Comparison of ENCODE assay signal across 25 cellular contexts in the genomic region with DNA sequence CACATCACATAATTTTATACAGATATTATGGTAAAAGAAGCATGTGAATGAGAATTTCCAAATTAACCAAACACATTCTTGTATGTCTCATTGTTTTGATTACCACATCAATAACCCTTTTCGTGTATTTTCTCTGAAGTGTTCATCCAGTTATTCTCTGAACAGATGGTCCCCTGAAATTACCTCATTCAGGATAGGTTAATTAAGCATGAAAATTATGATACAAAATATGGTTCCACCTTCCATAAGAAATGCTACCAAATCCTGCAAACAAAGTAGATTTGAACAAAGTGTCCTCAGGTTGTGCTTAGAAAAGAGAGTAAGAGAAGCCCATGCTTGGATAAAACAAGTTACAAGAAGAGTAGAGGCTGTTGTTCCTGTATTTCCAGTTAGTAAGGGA.
DNase-seq lines count a peak whose midpoint lies in the region; ATAC-seq, FAIRE-seq and TF ChIP-seq lines count a peak whose summit lies in the region.
"Had no signal": no experiment of that assay in that cellular context is flagged by ENCODE, and none has a peak within 500 bp of the region (broad histone marks: within the 10 kb centered on the region; RNA-seq: fewer than 3 reads in every experiment).

No MANE protein-coding gene starts in this region.

- H3K4me1 ChIP-seq in GM23338 (ENCODE audit: insufficient read depth) (no peaks in the 10 kb centered on the region), K562 (replicated peaks in 1 of 2; ENCODE audit: control insufficient read depth in 2 of 2, insufficient read depth in 2 of 2, low read length in 2 of 2) (no peaks in the 10 kb centered on the region), smooth muscle cell (ENCODE audit: low read depth) (no peaks in the 10 kb centered on the region)
- H3K4me1 ChIP-seq: A549 had no signal

- H3K9ac ChIP-seq in K562 (ENCODE audit: insufficient read depth in 1 of 2, low read depth in 2 of 2, low read length in 2 of 2) (no peak overlapping the region), smooth muscle cell (ENCODE audit: low read depth) (no peak overlapping the region)

- no peaks in the 10 kb centered on the region for H3K9me1 ChIP-seq in K562 (ENCODE audit: control insufficient read depth, insufficient read depth, low read length)

- TF ChIP-seq EP300 in K562 (IDR thresholded peaks at IDR 0.05; ENCODE audit: low read length), result no peak

- H3K79me2 ChIP-seq in GM23338 (replicated peaks; ENCODE audit: insufficient read depth) (no peaks in the 10 kb centered on the region), K562 (ENCODE audit: control insufficient read depth, insufficient read depth, low read length) (no peaks in the 10 kb centered on the region), smooth muscle cell (ENCODE audit: low read depth) (no peaks in the 10 kb centered on the region)

- H2AFZ ChIP-seq in GM23338 (0 out of 2 replicates have a peak overlapping the region, but pooled peaks have one; percentile 3), K562 (ENCODE audit: low read depth, low read length) (0 out of 2 replicates have a peak overlapping the region, but pooled peaks have one; percentile 35), smooth muscle cell (ENCODE audit: low read depth) (no peak overlapping the region)

- no peaks in the 10 kb centered on the region for H3F3A ChIP-seq in GM23338 (replicated peaks; ENCODE audit: low read depth)
- no peaks in the 10 kb centered on the region for H3F3A ChIP-seq in smooth muscle cell (ENCODE audit: low read depth)

- no peak for TF ChIP-seq RAD21 in K562 (CRISPR knock-in tag; conservative IDR thresholded peaks at IDR 0.05 in 1 of 2, IDR thresholded peaks at IDR 0.05 in 1 of 2)

- H3K4me3 Mint-ChIP-seq in GM23338, result no peak overlapping the region
- H3K4me3 Mint-ChIP-seq: CD4-positive, alpha-beta memory T cell; T-helper 2 cell treated with Interferon-gamma antibody and Interleukin-4, amounts not matched to agents 5 μg/mL and 100 μg/mL, for 36 hours had no signal

- no peaks in the 10 kb centered on the region for H3K36me3 ChIP-seq in GM23338 (ENCODE audit: insufficient read depth)
- no peaks in the 10 kb centered on the region for H3K36me3 ChIP-seq in K562 (ENCODE audit: control insufficient read depth, insufficient read depth, low read length)
- H3K36me3 ChIP-seq in smooth muscle cell (ENCODE audit: low read depth), result no peaks in the 10 kb centered on the region
- H3K36me3 ChIP-seq: SJSA1 had no signal

- no peak for DNase-seq in GM23338 (ENCODE audit: low spot score)
- peak; percentile 68 for DNase-seq in NCI-H2171 treated with DMSO at 0.1 percent for 48 hours (lab: John Stamatoyannopoulos, UW)
- no peak for DNase-seq in K562 (ENCODE audit: extremely low read depth in 1 of 4, low spot score in 3 of 4)
- DNase-seq in smooth muscle cell (lab: John Stamatoyannopoulos, UW; ENCODE audit: unreplicated experiment), result no peak
- DNase-seq in NCI-H345 treated with DMSO at 0.1 percent for 48 hours (lab: John Stamatoyannopoulos, UW; ENCODE audit: unreplicated experiment), result no peak
- DNase-seq: CD4-positive, alpha-beta memory T cell; COR-L47; DMS79 treated with DMSO at 0.1 percent for 48 hours; H7; Karpas-422; NCI-H1105; NCI-H1436 treated with DMSO at 0.1 percent for 48 hours; NCI-H2029 treated with DMSO at 0.1 percent for 48 hours; NCI-H226; NCI-H526 treated with DMSO at 0.1 percent for 48 hours; Right ventricle myocardium superior; RPMI8226; T-helper 1 cell had no signal

- WGBS in K562 (ENCODE audit: insufficient coverage, low coverage, missing lambda C conversion rate), result 6% methylated on average over 1 of the region's 1 CpG
- WGBS in smooth muscle cell (ENCODE audit: low lambda C conversion rate), result 98% methylated on average over 1 of the region's 1 CpG

- H3K4me2 ChIP-seq in GM23338 (no peak overlapping the region), K562 (ENCODE audit: insufficient read depth, low read length) (no peak overlapping the region), smooth muscle cell (no peak overlapping the region)
- H3K4me2 ChIP-seq: A549 had no signal

- POLR2A ChIA-PET in K562 (lab: Yijun Ruan, JAX), result no interaction called here

- H3K9me3 ChIP-seq in K562 (replicated peaks; ENCODE audit: control insufficient read depth, insufficient read depth, low read depth, low read length), result no peaks in the 10 kb centered on the region
- H3K9me3 ChIP-seq in smooth muscle cell (replicated peaks; ENCODE audit: low read depth), result no peaks in the 10 kb centered on the region
- H3K9me3 ChIP-seq: A549, SJSA1 had no signal

- H3K27me3 Mint-ChIP-seq in GM23338 (ENCODE audit: insufficient read depth, low read depth, poor library complexity), result no peaks in the 10 kb centered on the region

- no peak overlapping the region for H3K27ac Mint-ChIP-seq in GM23338
- H3K27ac Mint-ChIP-seq: CD4-positive, alpha-beta memory T cell; T-helper 2 cell treated with Interferon-gamma antibody and Interleukin-4, amounts not matched to agents 5 μg/mL and 100 μg/mL, for 36 hours had no signal

- no TSS peak for BruUV-seq in K562 (replicated peaks; lab: Mats Ljungman, UMichigan)

- H3K4me3 ChIP-seq in GM23338 (no peak overlapping the region), K562 (no peak overlapping the region), smooth muscle cell (no peak overlapping the region)
- H3K4me3 ChIP-seq: A549, SJSA1 had no signal

- intact Hi-C loops in K562 (cut with micrococcal nuclease), result no loop called here

- in situ Hi-C loops in K562 (cut with MboI), result no loop called here

- H3K9me2 ChIP-seq in GM23338 (ENCODE audit: insufficient read depth), result no peaks in the 10 kb centered on the region

- no peaks in the 10 kb centered on the region for H4K20me1 ChIP-seq in GM23338 (replicated peaks; ENCODE audit: insufficient read depth)
- no peaks in the 10 kb centered on the region for H4K20me1 ChIP-seq in K562 (replicated peaks; ENCODE audit: control insufficient read depth, insufficient read depth, low read length)
- no peaks in the 10 kb centered on the region for H4K20me1 ChIP-seq in smooth muscle cell (ENCODE audit: low read depth)

- ATAC-seq in GM23338 (no peak), K562 (no peak), HG03196 (IDR thresholded peaks at IDR 0.05; ENCODE audit: unreplicated experiment) (no peak), GM21515 (IDR thresholded peaks at IDR 0.05; ENCODE audit: unreplicated experiment) (no peak)
- ATAC-seq: A549 had no signal

- no peak for TF ChIP-seq CTCF in GM23338 (conservative IDR thresholded peaks at IDR 0.05; ENCODE audit: low read depth in 2 of 2)
- no peak for TF ChIP-seq CTCF in K562 (IDR thresholded peaks at IDR 0.05 in 2 of 3, conservative IDR thresholded peaks at IDR 0.05 in 1 of 3; ENCODE audit: insufficient read depth in 2 of 3, low read depth in 1 of 3, low read length in 3 of 3)
- no peak for TF ChIP-seq CTCF in smooth muscle cell (IDR thresholded peaks at IDR 0.05; ENCODE audit: borderline replicate concordance, insufficient read depth, poor library complexity, severe bottlenecking)

- CTCF ChIA-PET in K562 (lab: Yijun Ruan, JAX; ENCODE audit: low intra/inter-chr PET ratio), result no interaction called here

- H3K27me3 ChIP-seq in GM23338 (ENCODE audit: insufficient read depth) (no peaks in the 10 kb centered on the region), K562 (ENCODE audit: control insufficient read depth in 2 of 2, insufficient read depth in 2 of 2, low read length in 2 of 2) (no peaks in the 10 kb centered on the region), smooth muscle cell (ENCODE audit: low read depth) (no peaks in the 10 kb centered on the region)
- H3K27me3 ChIP-seq: SJSA1 had no signal

- TF ChIP-seq POLR2A in K562 (conservative IDR thresholded peaks at IDR 0.05), result no peak

- no peaks in the 10 kb centered on the region for H3K9me3 Mint-ChIP-seq in GM23338
- H3K9me3 Mint-ChIP-seq: CD4-positive, alpha-beta memory T cell; T-helper 2 cell treated with Interferon-gamma antibody and Interleukin-4, amounts not matched to agents 5 μg/mL and 100 μg/mL, for 36 hours had no signal

- H3K36me3 Mint-ChIP-seq in GM23338 (ENCODE audit: low read depth), result no peaks in the 10 kb centered on the region
- H3K36me3 Mint-ChIP-seq: CD4-positive, alpha-beta memory T cell had no signal

- FAIRE-seq in K562 (lab: Jason Lieb, UNC), result no peak
- FAIRE-seq: A549, GM12892 had no signal

- no peak overlapping the region for H3K27ac ChIP-seq in GM23338 (ENCODE audit: low read depth)
- no peak overlapping the region for H3K27ac ChIP-seq in K562 (ENCODE audit: extremely low read depth, low read depth, low read length)
- peak overlapping the region; percentile 1 for H3K27ac ChIP-seq in smooth muscle cell (ENCODE audit: low read depth)
- H3K27ac ChIP-seq: A549, HL-60, SJSA1 had no signal

- H3K4me1 Mint-ChIP-seq in GM23338, result no peaks in the 10 kb centered on the region; the same call in 2 of the 3 replicates
- H3K4me1 Mint-ChIP-seq: CD4-positive, alpha-beta memory T cell had no signal

TF ChIP-seq in GM23338, 12 proteins besides CTCF, POLR2A, EP300 and RAD21:
- TF ChIP-seq ZNF331 (CRISPR knock-in tag; IDR thresholded peaks at IDR 0.05; ENCODE audit: low read depth), result no peak
- TF ChIP-seq STAT1 (IDR thresholded peaks at IDR 0.05; ENCODE audit: unreplicated experiment), result no peak
- no peak for TF ChIP-seq EZH2phosphoT487 (IDR thresholded peaks at IDR 0.05; ENCODE audit: unreplicated experiment)
- TF ChIP-seq JUNB (IDR thresholded peaks at IDR 0.05; ENCODE audit: unreplicated experiment), result no peak
TF ChIP-seq in GM23338: peak in this region for 0.

TF ChIP-seq in K562, 482 proteins besides CTCF, POLR2A, EP300 and RAD21 (continues in another document):
- TF ChIP-seq ZNF274 (IDR thresholded peaks at IDR 0.05; ENCODE audit: borderline replicate concordance, low read depth, low read length) (no peak), ZNF134 (CRISPR knock-in tag; conservative IDR thresholded peaks at IDR 0.05) (no peak), NR4A1 (CRISPR knock-in tag; IDR thresholded peaks at IDR 0.05) (no peak), NR4A1 (tag; IDR thresholded peaks at IDR 0.05) (no peak), ZBTB1 (CRISPR knock-in tag; IDR thresholded peaks at IDR 0.05; ENCODE audit: borderline replicate concordance, low read depth) (no peak)
- TF ChIP-seq, protein P1, sequence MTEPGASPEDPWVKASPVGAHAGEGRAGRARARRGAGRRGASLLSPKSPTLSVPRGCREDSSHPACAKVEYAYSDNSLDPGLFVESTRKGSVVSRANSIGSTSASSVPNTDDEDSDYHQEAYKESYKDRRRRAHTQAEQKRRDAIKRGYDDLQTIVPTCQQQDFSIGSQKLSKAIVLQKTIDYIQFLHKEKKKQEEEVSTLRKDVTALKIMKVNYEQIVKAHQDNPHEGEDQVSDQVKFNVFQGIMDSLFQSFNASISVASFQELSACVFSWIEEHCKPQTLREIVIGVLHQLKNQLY (CRISPR knock-in tag; conservative IDR thresholded peaks at IDR 0.05), result no peak
- TF ChIP-seq, protein P2, sequence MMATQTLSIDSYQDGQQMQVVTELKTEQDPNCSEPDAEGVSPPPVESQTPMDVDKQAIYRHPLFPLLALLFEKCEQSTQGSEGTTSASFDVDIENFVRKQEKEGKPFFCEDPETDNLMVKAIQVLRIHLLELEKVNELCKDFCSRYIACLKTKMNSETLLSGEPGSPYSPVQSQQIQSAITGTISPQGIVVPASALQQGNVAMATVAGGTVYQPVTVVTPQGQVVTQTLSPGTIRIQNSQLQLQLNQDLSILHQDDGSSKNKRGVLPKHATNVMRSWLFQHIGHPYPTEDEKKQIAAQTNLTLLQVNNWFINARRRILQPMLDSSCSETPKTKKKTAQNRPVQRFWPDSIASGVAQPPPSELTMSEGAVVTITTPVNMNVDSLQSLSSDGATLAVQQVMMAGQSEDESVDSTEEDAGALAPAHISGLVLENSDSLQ (IDR thresholded peaks at IDR 0.05), result no peak
